Comparison of ENCODE assay signal across 20 cellular contexts in the genomic region with DNA sequence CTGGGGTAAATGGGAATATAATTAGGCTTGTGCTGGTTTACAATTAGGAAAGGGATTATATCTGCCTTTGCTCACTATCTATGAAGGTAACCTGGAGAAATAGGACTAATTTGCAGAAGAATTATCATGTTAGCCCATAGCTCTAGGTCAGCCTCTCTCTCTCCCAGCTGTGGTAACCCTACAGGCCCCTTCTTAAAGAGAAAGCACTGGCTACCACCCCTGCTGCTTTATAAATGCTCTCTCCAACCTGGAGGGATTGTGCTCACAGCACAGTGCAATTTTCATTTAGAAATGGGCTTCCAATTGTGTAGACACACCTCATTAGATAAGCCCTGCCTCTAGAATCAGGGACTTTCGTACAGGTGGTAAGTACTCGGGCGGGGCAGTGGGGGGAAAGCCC. TPM values are rescaled to one million over a fixed set of nuclear protein-coding genes. Genes with fewer than 3 reads are reported as not detected.
DNase-seq lines count a peak whose midpoint lies in the region; ATAC-seq and TF ChIP-seq lines count a peak whose summit lies in the region.
"Had no signal": no experiment of that assay in that cellular context is flagged by ENCODE, and none has a peak within 500 bp of the region (broad histone marks: within the 10 kb centered on the region; RNA-seq: fewer than 3 reads in every experiment).

No MANE protein-coding gene starts in this region.

- TF ChIP-seq CTCF in WTC11 (IDR thresholded peaks at IDR 0.05) (no peak), type B pancreatic cell (conservative IDR thresholded peaks at IDR 0.05) (no peak), OCI-LY7 (conservative IDR thresholded peaks at IDR 0.05; ENCODE audit: low read length) (no peak), foreskin keratinocyte (conservative IDR thresholded peaks at IDR 0.05) (no peak)

- no TSS peak for BruUV-seq in OCI-LY7 (replicated peaks; lab: Mats Ljungman, UMichigan)

- H3K27ac ChIP-seq in OCI-LY7 (ENCODE audit: low read depth, low read length, poor library complexity, severe bottlenecking) (no peak overlapping the region), foreskin keratinocyte (no peak overlapping the region)
- H3K27ac ChIP-seq: HL-60, RWPE1, SJCRH30 had no signal

- H3K27me3 ChIP-seq in H7 (ENCODE audit: control insufficient read depth, insufficient read depth, low read length) = no peaks in the 10 kb centered on the region
- H3K27me3 ChIP-seq in foreskin keratinocyte = no peaks in the 10 kb centered on the region
- H3K27me3 ChIP-seq: SJCRH30 had no signal

- no peaks in the 10 kb centered on the region; the same call in 1 of the 2 replicates for H3K27me3 Mint-ChIP-seq in WTC11 (ENCODE audit: low read depth)
- no peaks in the 10 kb centered on the region for H3K27me3 Mint-ChIP-seq in type B pancreatic cell
- H3K27me3 Mint-ChIP-seq: IgD-negative memory B cell had no signal

- POLR2A ChIA-PET in WTC11 (lab: Charles Lee) = no interaction called here
- POLR2A ChIA-PET in OCI-LY7 (lab: Charles Lee) = no interaction called here

- H3K36me3 Mint-ChIP-seq in WTC11 = no peaks in the 10 kb centered on the region
- peaks cover 4% of the 10 kb centered on the region for H3K36me3 Mint-ChIP-seq in type B pancreatic cell
- H3K36me3 Mint-ChIP-seq: CD14-positive monocyte, IgD-negative memory B cell had no signal

- CTCF ChIA-PET in WTC11 (lab: Charles Lee) (no interaction called here), OCI-LY7 (lab: Charles Lee; ENCODE audit: unreplicated experiment) (no interaction called here)

- H3K4me3 ChIP-seq in H7 (ENCODE audit: insufficient read depth, low read depth, low read length) (no peak overlapping the region), OCI-LY7 (ENCODE audit: low read depth, low read length, poor library complexity, severe bottlenecking) (no peak overlapping the region)
- H3K4me3 ChIP-seq: SJCRH30 had no signal

- intact Hi-C loops in OCI-LY7 (cut with micrococcal nuclease; ENCODE audit: unreplicated experiment) (no loop called here), posterior cingulate gyrus (cut with DNase I) (no loop called here)

- no peak overlapping the region for H2AFZ ChIP-seq in OCI-LY7 (ENCODE audit: low read length)

- no peaks in the 10 kb centered on the region for H3K4me1 ChIP-seq in OCI-LY7 (ENCODE audit: insufficient read depth, low read length, poor library complexity, severe bottlenecking)
- no peaks in the 10 kb centered on the region for H3K4me1 ChIP-seq in foreskin keratinocyte
- H3K4me1 ChIP-seq: SJCRH30 had no signal

- H4K20me1 ChIP-seq in OCI-LY7 (ENCODE audit: insufficient read depth, low read length) = no peaks in the 10 kb centered on the region

- peaks cover 13% of the 10 kb centered on the region for H3K9me3 Mint-ChIP-seq in WTC11
- H3K9me3 Mint-ChIP-seq in type B pancreatic cell = no peaks in the 10 kb centered on the region

- H3K9me2 ChIP-seq in OCI-LY7 (ENCODE audit: insufficient read depth, low read length) = no peaks in the 10 kb centered on the region

- H3K4me1 Mint-ChIP-seq in WTC11 = peaks cover 6% of the 10 kb centered on the region; the same call in 1 of the 2 replicates
- H3K4me1 Mint-ChIP-seq in type B pancreatic cell (ENCODE audit: unreplicated experiment) = no peaks in the 10 kb centered on the region
- H3K4me1 Mint-ChIP-seq: CD14-positive monocyte, IgD-negative memory B cell had no signal

- ATAC-seq in WTC11 = peak; percentile 83
- ATAC-seq in foreskin keratinocyte = no peak
- ATAC-seq: PC-3 had no signal

- H3K9me3 ChIP-seq in OCI-LY7 (ENCODE audit: low read length) = no peaks in the 10 kb centered on the region
- H3K9me3 ChIP-seq: SJCRH30 had no signal

- H3K79me2 ChIP-seq in OCI-LY7 (ENCODE audit: insufficient read depth, low read depth, low read length) = no peaks in the 10 kb centered on the region

- no peak overlapping the region for H3K4me2 ChIP-seq in OCI-LY7 (ENCODE audit: low read length)

- H3K4me3 Mint-ChIP-seq in WTC11 = no peak overlapping the region
- no peak overlapping the region for H3K4me3 Mint-ChIP-seq in type B pancreatic cell
- H3K4me3 Mint-ChIP-seq: CD14-positive monocyte, IgD-negative memory B cell had no signal

- DNase-seq in H7 (peak; percentile 15), NCI-H1105 treated with DMSO at 0.1 percent for 48 hours (lab: John Stamatoyannopoulos, UW) (peak; percentile 55), NCI-H2227 treated with DMSO at 0.1 percent for 48 hours (lab: John Stamatoyannopoulos, UW) (peak; percentile 13), WTC11 (ENCODE audit: low spot score) (no peak), type B pancreatic cell (ENCODE audit: extremely low spot score, unreplicated experiment) (no peak), OCI-LY7 (ENCODE audit: low spot score) (no peak), posterior cingulate gyrus (no peak), foreskin keratinocyte (no peak)
- DNase-seq: ACHN, AML-193, Kasumi-1, MM.1S, NCI-H524 treated with DMSO at 0.1 percent for 48 hours, PC-3, T-helper 2 cell had no signal

- H3K36me3 ChIP-seq in H7 (replicated peaks; ENCODE audit: control insufficient read depth, insufficient read depth, low read length) = no peaks in the 10 kb centered on the region
- H3K36me3 ChIP-seq in OCI-LY7 (ENCODE audit: insufficient read depth, low read length) = no peaks in the 10 kb centered on the region
- H3K36me3 ChIP-seq: SJCRH30 had no signal

- no peak overlapping the region for H3K27ac Mint-ChIP-seq in WTC11
- no peak overlapping the region for H3K27ac Mint-ChIP-seq in type B pancreatic cell
- H3K27ac Mint-ChIP-seq: CD14-positive monocyte, IgD-negative memory B cell had no signal

TF ChIP-seq in WTC11, 78 proteins besides CTCF, POLR2A, EP300 and RAD21:
- TF ChIP-seq GRHL2 (CRISPR knock-in tag; IDR thresholded peaks at IDR 0.05; ENCODE audit: insufficient replicate concordance, severe bottlenecking) (no peak), ZMAT4 (CRISPR knock-in tag; IDR thresholded peaks at IDR 0.05) (no peak), EMX1 (CRISPR knock-in tag; IDR thresholded peaks at IDR 0.05) (no peak), GABPB1 (CRISPR knock-in tag; IDR thresholded peaks at IDR 0.05) (no peak)
TF ChIP-seq in WTC11: peak in this region for 0.

RNA-seq across cellular contexts. Expression of gene MGST1, which starts 22.7 kb away (rescaled TPM):
- 108 and 120 TPM in 2 replicates for total RNA-seq in H7 (2014; rRNA removed; shearing (Covaris generic))
- total RNA-seq in WTC11 (2021) (285 to 344 TPM (median 324 TPM) in 3 replicates), type B pancreatic cell (ENCODE audit: low replicate concordance) (71.6 and 150 TPM in 2 replicates), OCI-LY7 (2022) (66.7 and 67.4 TPM in 2 replicates), foreskin keratinocyte (125 and 146 TPM in 2 replicates)
- 16.5 and 17.9 TPM in 2 replicates for total RNA-seq in OCI-LY7 (2014; rRNA removed; shearing (Covaris generic))
- polyA plus RNA-seq in foreskin keratinocyte = 183 and 216 TPM in 2 replicates
- polyA plus RNA-seq: IgD-negative memory B cell had no signal

RNA-seq across cellular contexts. Expression of gene SLC15A5, which starts 47.3 kb away (rescaled TPM):
- not detected in 2 replicates for total RNA-seq in H7 (2014; rRNA removed; shearing (Covaris generic))
- total RNA-seq in WTC11 (2021) = not detected in 3 replicates
- not detected in 2 replicates for total RNA-seq in type B pancreatic cell (ENCODE audit: low replicate concordance)
- not detected in 2 replicates for total RNA-seq in OCI-LY7 (2014; rRNA removed; shearing (Covaris generic))
- not detected in 2 replicates for total RNA-seq in OCI-LY7 (2022)
- total RNA-seq in foreskin keratinocyte = not detected in 2 replicates
- polyA plus RNA-seq in foreskin keratinocyte = not detected in 2 replicates
- total RNA-seq: PC-3, SJCRH30 had no signal
- polyA plus RNA-seq: CD14-positive monocyte, IgD-negative memory B cell had no signal

Comparison
In these comparisons a context has a peak if more than half of its experiments do, and no peak if none do; other contexts are left out.
1. DNase-seq: peak in H7 (single experiment), NCI-H1105 treated with DMSO at 0.1 percent for 48 hours (single experiment) and NCI-H2227 treated with DMSO at 0.1 percent for 48 hours (single experiment); none in WTC11 (single experiment), type B pancreatic cell (single experiment), OCI-LY7 (single experiment), posterior cingulate gyrus (0 of 10) and foreskin keratinocyte (0 of 2).